15 cellular contexts compared by ENCODE assay signal in the genomic region with DNA sequence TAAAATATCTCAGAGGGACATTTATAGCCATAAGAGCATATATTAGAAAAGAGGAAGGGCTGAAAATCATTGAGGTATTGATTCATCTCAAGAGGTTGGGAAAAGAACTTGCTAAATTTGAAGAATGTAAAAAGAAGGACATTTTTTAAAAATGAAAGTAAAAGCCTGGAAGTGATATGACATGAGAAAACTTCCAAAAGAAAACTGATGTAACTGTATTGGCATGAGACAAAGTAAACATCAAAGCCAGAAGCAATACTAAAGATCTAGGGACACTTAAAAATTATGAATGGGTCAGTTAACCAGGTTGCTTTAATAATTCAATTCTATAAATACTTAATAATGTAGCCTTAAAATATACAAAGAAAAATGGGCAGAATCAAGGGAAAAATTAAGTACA. TPM values are rescaled to one million over a fixed set of nuclear protein-coding genes. Genes with fewer than 3 reads are reported as not detected.
A peak's percentile ranks its signal among the peaks of the same experiment; 100 is the strongest.
DNase-seq lines count a peak whose midpoint lies in the region; TF ChIP-seq lines count a peak whose summit lies in the region.
"Had no signal": no experiment of that assay in that cellular context is flagged by ENCODE, and none has a peak within 500 bp of the region (broad histone marks: within the 10 kb centered on the region; RNA-seq: fewer than 3 reads in every experiment).

No MANE protein-coding gene starts in this region.

- peaks cover 5% of the 10 kb centered on the region for H3K9me3 ChIP-seq in mesenchymal stem cell (ENCODE audit: control insufficient read depth, low read length)
- H3K9me3 ChIP-seq: pancreas had no signal

- H3K27ac ChIP-seq in mesenchymal stem cell (ENCODE audit: low read length, poor library complexity, severe bottlenecking) = no peak overlapping the region
- H3K27ac ChIP-seq: pancreas, WERI-Rb-1 had no signal

- H4K8ac ChIP-seq in mesenchymal stem cell (ENCODE audit: low read length) = no peak overlapping the region

- no peak overlapping the region for H2AK5ac ChIP-seq in mesenchymal stem cell (ENCODE audit: low read length, severe bottlenecking)

- H3K4me2 ChIP-seq in mesenchymal stem cell (ENCODE audit: low read length, poor library complexity, severe bottlenecking) = no peak overlapping the region

- H3K36me3 ChIP-seq in mesenchymal stem cell (ENCODE audit: control insufficient read depth in 1 of 2, insufficient read depth in 2 of 2, low read depth in 1 of 2, low read length in 2 of 2) = peaks cover 0 to 3% of the 10 kb centered on the region in 2 experiments
- H3K36me3 ChIP-seq: pancreas had no signal

- H3K14ac ChIP-seq in mesenchymal stem cell (ENCODE audit: low read length in 2 of 2) = no peak overlapping the region

- peaks cover 3% of the 10 kb centered on the region for H3K4me1 ChIP-seq in mesenchymal stem cell (ENCODE audit: control insufficient read depth, insufficient read depth, low read depth, low read length)
- H3K4me1 ChIP-seq: pancreas had no signal

- no peak overlapping the region for H2BK5ac ChIP-seq in mesenchymal stem cell (ENCODE audit: low read depth, low read length, poor library complexity, severe bottlenecking)

- H3K4me3 ChIP-seq in cardiac fibroblast (replicated peaks in 1 of 2; ENCODE audit: low read depth in 2 of 2, low read length in 2 of 2) = peak overlapping the region in 1 of 2 donors; percentile 31
- peak overlapping the region in 1 of 2 experiments; percentile 71 for H3K4me3 ChIP-seq in mesenchymal stem cell (ENCODE audit: insufficient read depth in 1 of 2, low read depth in 1 of 2, low read length in 2 of 2)
- H3K4me3 ChIP-seq: pancreas, spleen had no signal

- H2AFZ ChIP-seq in mesenchymal stem cell (ENCODE audit: low read depth, low read length) = no peak overlapping the region

- H2BK15ac ChIP-seq in mesenchymal stem cell (ENCODE audit: low read depth, poor library complexity, severe bottlenecking) = no peak overlapping the region

- no peak overlapping the region for H2BK12ac ChIP-seq in mesenchymal stem cell (ENCODE audit: low read length in 2 of 2)

- peaks cover 7% of the 10 kb centered on the region for H3K79me1 ChIP-seq in mesenchymal stem cell (replicated peaks; ENCODE audit: low read length, poor library complexity, severe bottlenecking)

- no peak overlapping the region for H4K91ac ChIP-seq in mesenchymal stem cell (ENCODE audit: low read length)

- no peak overlapping the region for H3K23ac ChIP-seq in mesenchymal stem cell (ENCODE audit: low read length in 2 of 2)

- peak overlapping the region; percentile 88 for H3K9ac ChIP-seq in mesenchymal stem cell (ENCODE audit: low read length)

- no peak overlapping the region for H2BK120ac ChIP-seq in mesenchymal stem cell (ENCODE audit: low read depth, low read length)

- H3K4ac ChIP-seq in mesenchymal stem cell (ENCODE audit: low read depth in 1 of 2, low read length in 2 of 2) = no peak overlapping the region

- TF ChIP-seq CTCF in cardiac fibroblast (IDR thresholded peaks at IDR 0.05; ENCODE audit: low read depth, low read length) = no peak

- DNase-seq in AG20443 (ENCODE audit: low spot score) = peak; percentile 16
- peak; percentile 7 for DNase-seq in HuH-7.5 (ENCODE audit: low spot score)
- peak; percentile 15 to 53 for DNase-seq in cardiac fibroblast (ENCODE audit: low read depth in 2 of 2)
- DNase-seq in mesenchymal stem cell = peak; percentile 58
- no peak for DNase-seq in stimulated activated CD8-positive, alpha-beta memory T cell treated with anti-CD3 and anti-CD28 coated beads, Interleukin-4, amount 100 ng/mL, for 48 hours
- no peak for DNase-seq in activated T-cell treated with anti-CD3 and anti-CD28 coated beads for 4 hours
- no peak for DNase-seq in epidermal melanocyte (ENCODE audit: insufficient read length, low spot score)
- DNase-seq: activated CD8-positive, alpha-beta memory T cell treated with anti-CD3 and anti-CD28 coated beads for 24 hours; activated effector memory CD4-positive, alpha-beta T cell treated with Interleukin-2 at 50 U/mL for 16 hours; CD4-positive, alpha-beta T cell; effector memory CD8-positive, alpha-beta T cell; NK-92 treated with Interleukin-12 subunit alpha and Interleukin-12 subunit beta, amount 100 ng/mL, for 24 hours; pancreas; spleen; WERI-Rb-1 had no signal

- no peaks in the 10 kb centered on the region for H3K27me3 ChIP-seq in mesenchymal stem cell (ENCODE audit: control insufficient read depth in 1 of 2, insufficient read depth in 1 of 2, low read length in 2 of 2)
- H3K27me3 ChIP-seq: pancreas, spleen had no signal

- no peak overlapping the region for H3K18ac ChIP-seq in mesenchymal stem cell (ENCODE audit: low read depth in 1 of 2, low read length in 2 of 2)

RNA-seq across cellular contexts. Expression of gene CEP63, which starts 31.9 kb away (rescaled TPM):
- 20.1 TPM for polyA plus RNA-seq in mesenchymal stem cell (2013, experiment 1 of 2)
- polyA plus RNA-seq in mesenchymal stem cell (2013, experiment 2 of 2) = 21.0 TPM

RNA-seq across cellular contexts. Expression of gene ANAPC13, which starts 32.0 kb away (rescaled TPM):
- polyA plus RNA-seq in mesenchymal stem cell (2013, experiment 1 of 2) = 54.1 TPM
- polyA plus RNA-seq in mesenchymal stem cell (2013, experiment 2 of 2) = 56.0 TPM

Comparison
In these comparisons a context has a peak if more than half of its experiments do, and no peak if none do; other contexts are left out.
1. DNase-seq: peak in AG20443 (single experiment), HuH-7.5 (single experiment), cardiac fibroblast (2 of 2) and mesenchymal stem cell (single experiment); none in stimulated activated CD8-positive, alpha-beta memory T cell treated with anti-CD3 and anti-CD28 coated beads, Interleukin-4, amount 100 ng/mL, for 48 hours (single experiment), activated T-cell treated with anti-CD3 and anti-CD28 coated beads for 4 hours (single experiment) and epidermal melanocyte (single experiment).